In genomic region chr22:39940757-39941305, GRCh38 we compare ENCODE assay signal across 9 cellular contexts. TPM values are rescaled to one million over a fixed set of nuclear protein-coding genes. Genes with fewer than 3 reads are reported as not detected.
DNase-seq lines count a peak whose midpoint lies in the region; ATAC-seq and TF ChIP-seq lines count a peak whose summit lies in the region.
"Had no signal": no experiment of that assay in that cellular context is flagged by ENCODE, and none has a peak within 500 bp of the region (broad histone marks: within the 10 kb centered on the region; RNA-seq: fewer than 3 reads in every experiment).

No MANE protein-coding gene starts in this region.

- no peaks in the 10 kb centered on the region for H3K9me3 Mint-ChIP-seq in H9
- H3K9me3 Mint-ChIP-seq in activated CD4-positive, alpha-beta memory T cell treated with anti-CD3 and anti-CD28 coated beads, Interleukin-2, amount 10 ng/mL, durations not matched to agents 7 days and 5 days, result no peaks in the 10 kb centered on the region
- no peaks in the 10 kb centered on the region for H3K9me3 Mint-ChIP-seq in naive B cell

- no peak overlapping the region for H2BK5ac ChIP-seq in H9 (ENCODE audit: insufficient read length, low read length)

- H3K79me2 ChIP-seq in H9 (ENCODE audit: insufficient read depth, low read length), result no peaks in the 10 kb centered on the region

- H4K20me1 ChIP-seq in H9 (ENCODE audit: control insufficient read depth, insufficient read depth, insufficient read length), result no peaks in the 10 kb centered on the region

- H2BK20ac ChIP-seq in H9 (ENCODE audit: low read depth, low read length, poor library complexity, severe bottlenecking), result no peak overlapping the region

- no peak overlapping the region for H3K4me3 ChIP-seq in HAP-1
- H3K4me3 ChIP-seq: heart right ventricle, transverse colon had no signal

- H3K27ac Mint-ChIP-seq in H9 (peak overlapping the region in 2 of 3 experiments; percentile 63 to 74; a peak in 3 of 7 replicates), naive B cell (peak overlapping the region in 3 of 6 donors; percentile 15 to 59 (median 45))
- peak overlapping the region; percentile 21 for H3K27ac Mint-ChIP-seq in activated CD4-positive, alpha-beta memory T cell treated with anti-CD3 and anti-CD28 coated beads, Interleukin-2, amount 10 ng/mL, durations not matched to agents 7 days and 5 days

- no peak overlapping the region for H2BK120ac ChIP-seq in H9 (ENCODE audit: low read depth, low read length, poor library complexity, severe bottlenecking)

- peaks cover 46 to 67% of the 10 kb centered on the region in 2 experiments for H3K4me1 Mint-ChIP-seq in H9
- peaks cover 91% of the 10 kb centered on the region for H3K4me1 Mint-ChIP-seq in activated CD4-positive, alpha-beta memory T cell treated with anti-CD3 and anti-CD28 coated beads, Interleukin-2, amount 10 ng/mL, durations not matched to agents 7 days and 5 days
- peaks cover 39 to 92% (median 80%) of the 10 kb centered on the region in 3 donors for H3K4me1 Mint-ChIP-seq in naive B cell

- no peak overlapping the region for H3K27ac ChIP-seq in H9 (ENCODE audit: insufficient read length, low read depth, low read length)
- H3K27ac ChIP-seq: heart right ventricle, transverse colon had no signal

- H3K9me3 ChIP-seq in H9 (ENCODE audit: control insufficient read depth, low read depth, low read length) (no peaks in the 10 kb centered on the region), HAP-1 (no peaks in the 10 kb centered on the region)
- H3K9me3 ChIP-seq: heart right ventricle, transverse colon had no signal

- peak overlapping the region in 1 of 2 experiments; percentile 20; a peak in 2 of 5 replicates for H3K4me3 Mint-ChIP-seq in H9
- no peak overlapping the region for H3K4me3 Mint-ChIP-seq in activated CD4-positive, alpha-beta memory T cell treated with anti-CD3 and anti-CD28 coated beads, Interleukin-2, amount 10 ng/mL, durations not matched to agents 7 days and 5 days
- peak overlapping the region in 2 of 8 donors; percentile 23 to 53 for H3K4me3 Mint-ChIP-seq in naive B cell

- H3K56ac ChIP-seq in H9 (ENCODE audit: insufficient read length, low read depth, low read length), result no peak overlapping the region

- ATAC-seq in naive B cell (ENCODE audit: low read depth in 2 of 2), result peak; percentile 61 to 68
- ATAC-seq: heart right ventricle had no signal

- no peaks in the 10 kb centered on the region for H3K79me1 ChIP-seq in H9 (ENCODE audit: insufficient read depth, low read depth, low read length, poor library complexity, severe bottlenecking)

- WGBS in H9 (ENCODE audit: extremely low coverage, insufficient read length, low lambda C conversion rate), result no CpG with 5 or more reads among the region's 9 CpGs

- H2BK12ac ChIP-seq in H9 (ENCODE audit: insufficient read length, low read depth, low read length), result no peak overlapping the region

- no peaks in the 10 kb centered on the region for H3K23me2 ChIP-seq in H9 (ENCODE audit: insufficient read length, low read depth, low read length, poor library complexity, severe bottlenecking)

- no peak overlapping the region for H3K4ac ChIP-seq in H9 (ENCODE audit: low read depth, low read length)

- in situ Hi-C loops in HAP-1 (cut with MboI; ENCODE audit: low sequenced_read_pairs), result no loop called here

- peak overlapping the region; percentile 12 for H3K4me2 ChIP-seq in H9 (ENCODE audit: insufficient read depth, insufficient read length, low read length)

- H3T11ph ChIP-seq in H9 (ENCODE audit: low read length), result no peak overlapping the region

- no peak overlapping the region for H3K14ac ChIP-seq in H9 (ENCODE audit: insufficient read depth, low read length)

- H4K8ac ChIP-seq in H9 (replicated peaks; ENCODE audit: insufficient read length, low read depth, low read length), result no peak overlapping the region

- CTCF ChIA-PET in activated CD4-positive, alpha-beta memory T cell treated with anti-CD3 and anti-CD28 coated beads, Interleukin-2, amount 10 ng/mL, durations not matched to agents 7 days and 5 days (lab: Charles Lee), result interaction anchor here (1.2 to 2.6 kb wide), 2 partner anchors 8 to 12 kb away, joined by 3 to 17 read pairs; no protein-coding TSS in a partner anchor

- H2BK15ac ChIP-seq in H9 (ENCODE audit: low read depth, low read length), result no peak overlapping the region

- no peak overlapping the region for H3K23ac ChIP-seq in H9 (ENCODE audit: insufficient read length, low read depth, low read length)

- no peak overlapping the region for H3K18ac ChIP-seq in H9 (ENCODE audit: insufficient read length, low read depth, low read length)

- POLR2A ChIA-PET in activated CD4-positive, alpha-beta memory T cell treated with anti-CD3 and anti-CD28 coated beads, Interleukin-2, amount 10 ng/mL, durations not matched to agents 7 days and 5 days (lab: Charles Lee), result interaction anchor here (2.9 kb wide), 1 partner anchor 15 kb away, joined by 12 read pairs; no protein-coding TSS in a partner anchor

- no peak for TF ChIP-seq CTCF in H9 (conservative IDR thresholded peaks at IDR 0.05)

- no peak overlapping the region for H2AFZ ChIP-seq in H9 (ENCODE audit: low read length)

- H3K36me3 Mint-ChIP-seq in H9 (ENCODE audit: insufficient read depth in 1 of 3, low read depth in 3 of 3) (no peaks in the 10 kb centered on the region), naive B cell (peaks cover 0 to 6% of the 10 kb centered on the region in 2 donors)
- H3K36me3 Mint-ChIP-seq in activated CD4-positive, alpha-beta memory T cell treated with anti-CD3 and anti-CD28 coated beads, Interleukin-2, amount 10 ng/mL, durations not matched to agents 7 days and 5 days (ENCODE audit: low read depth), result peaks cover 53% of the 10 kb centered on the region

- no peak overlapping the region for H2AK5ac ChIP-seq in H9 (ENCODE audit: insufficient read length, low read length)

- H3K36me3 ChIP-seq in HAP-1 (replicated peaks), result no peaks in the 10 kb centered on the region
- H3K36me3 ChIP-seq: heart right ventricle, transverse colon had no signal

- peaks cover 13% of the 10 kb centered on the region for H3K4me1 ChIP-seq in H9 (ENCODE audit: insufficient read depth, low read length)
- H3K4me1 ChIP-seq in HAP-1, result peaks cover 1% of the 10 kb centered on the region
- H3K4me1 ChIP-seq: transverse colon had no signal

- H3K27me3 Mint-ChIP-seq in H9 (ENCODE audit: low read depth), result no peaks in the 10 kb centered on the region
- no peaks in the 10 kb centered on the region for H3K27me3 Mint-ChIP-seq in activated CD4-positive, alpha-beta memory T cell treated with anti-CD3 and anti-CD28 coated beads, Interleukin-2, amount 10 ng/mL, durations not matched to agents 7 days and 5 days
- H3K27me3 Mint-ChIP-seq in naive B cell, result no peaks in the 10 kb centered on the region

- no peak overlapping the region for H4K91ac ChIP-seq in H9 (ENCODE audit: insufficient read length, low read depth, low read length)

- DNase-seq in H9 (no peak), naive B cell (peak; percentile 18), AG20443 (ENCODE audit: low spot score) (no peak), DMS153 treated with DMSO at 0.1 percent for 48 hours (lab: John Stamatoyannopoulos, UW; ENCODE audit: unreplicated experiment) (no peak), HAP-1 (ENCODE audit: low spot score in 2 of 2) (no peak)
- no peak for DNase-seq in activated CD4-positive, alpha-beta memory T cell treated with anti-CD3 and anti-CD28 coated beads, Interleukin-2, amount 10 ng/mL, durations not matched to agents 7 days and 5 days
- DNase-seq: heart right ventricle, transverse colon had no signal

- no peak overlapping the region for H4K5ac ChIP-seq in H9 (ENCODE audit: insufficient read length, low read depth, low read length)

- H3K27me3 ChIP-seq in H9 (ENCODE audit: insufficient read depth, low read length) (no peaks in the 10 kb centered on the region), HAP-1 (ENCODE audit: low read depth) (no peaks in the 10 kb centered on the region)
- H3K27me3 ChIP-seq: transverse colon had no signal

- H3K9ac ChIP-seq in H9 (ENCODE audit: extremely low read depth, insufficient read length, low read length), result no peak overlapping the region

RNA-seq across cellular contexts. Expression of gene TMA7B, which starts 19.4 kb away (rescaled TPM):
- total RNA-seq in H9 (2021), result not detected in 2 replicates
- 1 to 10 TPM; 3.7 to 4.3 TPM for total RNA-seq in activated CD4-positive, alpha-beta memory T cell treated with anti-CD3 and anti-CD28 coated beads, Interleukin-2, amount 10 ng/mL, durations not matched to agents 7 days and 5 days
- 1 to 10 TPM in 3 of 6 donors, under 1 TPM in 3; 0.60 to 3.3 (median 0.96) TPM for polyA plus RNA-seq in naive B cell (ENCODE audit: low read depth in 6 of 6)
- total RNA-seq: heart right ventricle, myocyte had no signal
- polyA plus RNA-seq: heart right ventricle had no signal

RNA-seq across cellular contexts. Expression of gene GRAP2, which starts 39.9 kb away (rescaled TPM):
- not detected in 2 replicates for total RNA-seq in H9 (2021)
- total RNA-seq in activated CD4-positive, alpha-beta memory T cell treated with anti-CD3 and anti-CD28 coated beads, Interleukin-2, amount 10 ng/mL, durations not matched to agents 7 days and 5 days, result 100 to 1,000 TPM; 108 to 111 TPM
- polyA plus RNA-seq in naive B cell (ENCODE audit: low read depth in 6 of 6), result 10 to 100 TPM in 5 of 6 donors, 1 to 10 TPM in 1; 7.7 to 37.7 (median 18.7) TPM
- total RNA-seq: myocyte had no signal

RNA-seq across cellular contexts. Expression of gene ENTHD1, which starts 47.3 kb away (rescaled TPM):
- not detected in 2 replicates for total RNA-seq in H9 (2021)
- under 1 TPM in 1 of 2 experiments, not detected in 1; 0.13 TPM for total RNA-seq in activated CD4-positive, alpha-beta memory T cell treated with anti-CD3 and anti-CD28 coated beads, Interleukin-2, amount 10 ng/mL, durations not matched to agents 7 days and 5 days
- not detected for polyA plus RNA-seq in naive B cell (ENCODE audit: low read depth in 6 of 6)
- total RNA-seq: myocyte, transverse colon had no signal
- polyA plus RNA-seq: heart right ventricle had no signal

RNA-seq across cellular contexts. Expression of gene FAM83F, which starts 53.9 kb away (rescaled TPM):
- total RNA-seq in H9 (2021), result 17.4 and 19.6 TPM in 2 replicates
- total RNA-seq in activated CD4-positive, alpha-beta memory T cell treated with anti-CD3 and anti-CD28 coated beads, Interleukin-2, amount 10 ng/mL, durations not matched to agents 7 days and 5 days, result not detected
- under 1 TPM in 1 of 6 donors, not detected in 5; 0.05 TPM for polyA plus RNA-seq in naive B cell (ENCODE audit: low read depth in 6 of 6)
- total RNA-seq: myocyte had no signal

Comparison
In these comparisons a context has a peak if more than half of its experiments do, and no peak if none do; other contexts are left out.
1. RNA of gene GRAP2, which starts 39.9 kb away (total RNA-seq): 108 to 111 TPM in activated CD4-positive, alpha-beta memory T cell treated with anti-CD3 and anti-CD28 coated beads, Interleukin-2, amount 10 ng/mL, durations not matched to agents 7 days and 5 days; not detected in H9; every median in the first group is over 100 times any median in the second.